ENCODE assay signal across 19 cellular contexts in genomic region chr2:229098810-229099209, GRCh38.
"Had no signal": no experiment of that assay in that cellular context is flagged by ENCODE, and none has a peak within 500 bp of the region (broad histone marks: within the 10 kb centered on the region; RNA-seq: fewer than 3 reads in every experiment).

No MANE protein-coding gene starts in this region.

- H3K4me1 ChIP-seq: gastrocnemius medialis, pancreas, spleen, testis had no signal

- H3K4me3 ChIP-seq: dorsolateral prefrontal cortex, gastrocnemius medialis, hepatocyte, lung, pancreas, skin epidermis, spleen, testis, tibial artery had no signal

- ATAC-seq: gastrocnemius medialis; natural killer cell; pancreas; stimulated activated memory B cell treated with anti-CD40 and anti-IgM and Interleukin-4, amounts not matched to agents 10 μg/mL and 1 μg/mL and 100 μg/mL, for 72 hours; stimulated activated naive CD8-positive, alpha-beta T cell treated with anti-CD3 and anti-CD28 coated beads, Interleukin-15, Interleukin-2, amounts not matched to agents 100 U/mL and 50 U/mL, for 24 hours had no signal

- H3K27me3 ChIP-seq: dorsolateral prefrontal cortex, gastrocnemius medialis, hepatocyte, neutrophil, pancreas, spleen, testis, tibial artery had no signal

- H3K36me3 ChIP-seq: gastrocnemius medialis, neutrophil, pancreas, spleen, tibial artery had no signal

- H3K9me3 ChIP-seq: gastrocnemius medialis, neutrophil, pancreas, spleen, testis, tibial artery had no signal

- DNase-seq: dorsolateral prefrontal cortex; effector CD4-positive, alpha-beta T cell; foreskin fibroblast; gastrocnemius medialis; head of caudate nucleus; kidney; natural killer cell; pancreas; spleen; stimulated activated CD4-positive, alpha-beta T cell treated with anti-CD3 and anti-CD28 coated beads, Interleukin-4, amount 100 ng/mL, for 4 hours; stimulated activated naive CD8-positive, alpha-beta T cell treated with anti-CD3 and anti-CD28 coated beads, Interleukin-15, Interleukin-2, amounts not matched to agents 100 U/mL and 50 U/mL, for 24 hours; substantia nigra; testis; tibial artery had no signal

- H3K27ac ChIP-seq: dorsolateral prefrontal cortex, gastrocnemius medialis, hepatocyte, neutrophil, pancreas, skin epidermis, spleen, testis, tibial artery had no signal
